ENCODE assay signal across 1 cellular context in genomic region chr13:102846261-102847015, GRCh38.
TF ChIP-seq lines count a peak whose summit lies in the region.

No MANE protein-coding gene starts in this region.

TF ChIP-seq in HCT116, 20 proteins besides CTCF, POLR2A, EP300 and RAD21:
- TF ChIP-seq CEBPB (IDR thresholded peaks at IDR 0.05; ENCODE audit: low read depth), result peak; percentile 51; the same call in 1 of the 2 replicates
- TF ChIP-seq YY1 (IDR thresholded peaks at IDR 0.05; ENCODE audit: extremely low read depth, insufficient replicate concordance, low read depth, low read length), result no peak
- TF ChIP-seq MAX (IDR thresholded peaks at IDR 0.05), result peak; percentile 25; the same call in 1 of the 2 replicates
TF ChIP-seq in HCT116: peak in this region for 2.
